In genomic region chr19:3507371-3508120, GRCh38 we compare ENCODE assay signal across 8 cellular contexts. TPM values are rescaled to one million over a fixed set of nuclear protein-coding genes. Genes with fewer than 3 reads are reported as not detected.
DNase-seq lines count a peak whose midpoint lies in the region; ATAC-seq and TF ChIP-seq lines count a peak whose summit lies in the region.

No MANE protein-coding gene starts in this region.

- H3K9me2 ChIP-seq in PC-3 (replicated peaks; ENCODE audit: low read length), result no peaks in the 10 kb centered on the region

- ATAC-seq in PC-3, result no peak
- peak; percentile 46 to 64 (median 58) for ATAC-seq in right lobe of liver
- ATAC-seq in HG02588 (IDR thresholded peaks at IDR 0.05; ENCODE audit: unreplicated experiment), result no peak

- peaks cover 26% of the 10 kb centered on the region for H3K4me1 ChIP-seq in PC-3 (ENCODE audit: insufficient read depth, low read length)
- peaks cover 30% of the 10 kb centered on the region for H3K4me1 ChIP-seq in mammary epithelial cell (ENCODE audit: insufficient read depth, low read length)
- H3K4me1 ChIP-seq in right lobe of liver, result peaks cover 0 to 35% (median 13%) of the 10 kb centered on the region in 4 donors
- H3K4me1 ChIP-seq in stomach smooth muscle (ENCODE audit: control insufficient read depth, insufficient read depth, low read length), result peaks cover 23% of the 10 kb centered on the region

- H3K9ac ChIP-seq in PC-3 (ENCODE audit: low read length) (peak overlapping the region; percentile 92), mammary epithelial cell (ENCODE audit: insufficient read depth, low read length) (peak overlapping the region; percentile 85), stomach smooth muscle (ENCODE audit: low read length in 2 of 2) (peak overlapping the region; percentile 60 to 82)

- H4K20me1 ChIP-seq in PC-3 (ENCODE audit: low read length) (0 out of 2 replicates have a peak, but pooled peaks cover 14% of the 10 kb centered on the region), mammary epithelial cell (ENCODE audit: insufficient read depth, low read length) (no peaks in the 10 kb centered on the region)

- BruUV-seq in PC-3 (replicated peaks; lab: Mats Ljungman, UMichigan) (TSS peak; percentile 56), mammary epithelial cell (replicated peaks; lab: Mats Ljungman, UMichigan) (TSS peak; percentile 20)

- CTCF ChIA-PET in PC-3 (lab: Charles Lee), result no interaction called here
- CTCF ChIA-PET in mammary epithelial cell (lab: Charles Lee; ENCODE audit: low non-redundant PET), result no interaction called here

- H3K36me3 ChIP-seq in PC-3 (ENCODE audit: low read depth, low read length) (no peaks in the 10 kb centered on the region; the same call in 1 of the 2 replicates), mammary epithelial cell (ENCODE audit: insufficient read depth, low read length) (no peaks in the 10 kb centered on the region), right lobe of liver (peaks cover 0 to 3% (median 0%) of the 10 kb centered on the region in 4 donors), stomach smooth muscle (ENCODE audit: control insufficient read depth in 2 of 2, insufficient read depth in 2 of 2, low read length in 2 of 2) (no peaks in the 10 kb centered on the region)

- no peak overlapping the region for H2AFZ ChIP-seq in PC-3 (ENCODE audit: low read length)
- no peak overlapping the region for H2AFZ ChIP-seq in mammary epithelial cell (ENCODE audit: low read depth, low read length)

- dilution Hi-C loops in mammary epithelial cell (cut with HindIII; ENCODE audit: low sequenced_read_pairs), result no loop called here

- H3K27me3 ChIP-seq in PC-3 (ENCODE audit: low read length), result no peaks in the 10 kb centered on the region
- no peaks in the 10 kb centered on the region for H3K27me3 ChIP-seq in mammary epithelial cell (ENCODE audit: insufficient read depth, low read length)
- no peaks in the 10 kb centered on the region for H3K27me3 ChIP-seq in right lobe of liver
- H3K27me3 ChIP-seq in stomach smooth muscle (ENCODE audit: control insufficient read depth in 1 of 2, insufficient read depth in 2 of 2, low read length in 2 of 2), result no peaks in the 10 kb centered on the region

- no peaks in the 10 kb centered on the region for H3F3A ChIP-seq in PC-3 (ENCODE audit: low read length, unreplicated experiment)

- no peak for TF ChIP-seq CTCF in PC-3 (conservative IDR thresholded peaks at IDR 0.05; ENCODE audit: low read depth, low read length)
- no peak for TF ChIP-seq CTCF in mammary epithelial cell (conservative IDR thresholded peaks at IDR 0.05 in 1 of 2, IDR thresholded peaks at IDR 0.05 in 1 of 2; ENCODE audit: extremely low read depth in 1 of 2, insufficient read depth in 1 of 2, low read depth in 1 of 2, low read length in 2 of 2)
- TF ChIP-seq CTCF in right lobe of liver (IDR thresholded peaks at IDR 0.05), result no peak

- H3K4me3 ChIP-seq in PC-3 (ENCODE audit: low read length) (peak overlapping the region; percentile 91), mammary epithelial cell (replicated peaks in 1 of 3; ENCODE audit: insufficient read depth in 1 of 3, low read depth in 2 of 3, low read length in 3 of 3) (peak overlapping the region; percentile 84 to 86 (median 85)), right lobe of liver (peak overlapping the region; percentile 63 to 99 (median 89)), stomach smooth muscle (ENCODE audit: low read length in 2 of 2) (peak overlapping the region; percentile 73 to 97)

- POLR2A ChIA-PET in PC-3 (lab: Charles Lee; ENCODE audit: unreplicated experiment), result no interaction called here

- peak; percentile 52 for DNase-seq in COLO668 (lab: John Stamatoyannopoulos, UW; ENCODE audit: unreplicated experiment)
- DNase-seq in PC-3, result peak; percentile 6
- DNase-seq in mammary epithelial cell, result peak; percentile 37
- DNase-seq in right lobe of liver, result peak in 1 of 3 donors; percentile 81
- no peak for DNase-seq in SKM-1 (lab: John Stamatoyannopoulos, UW; ENCODE audit: unreplicated experiment)
- no peak for DNase-seq in HT-29 (ENCODE audit: low spot score)

- H3K4me2 ChIP-seq in PC-3 (ENCODE audit: low read length) (peak overlapping the region; percentile 81), mammary epithelial cell (ENCODE audit: insufficient read depth, low read depth, low read length) (peak overlapping the region; percentile 99)

- no peak for TF ChIP-seq POLR2A in right lobe of liver (IDR thresholded peaks at IDR 0.05)

- in situ Hi-C loops in mammary epithelial cell (cut with MboI; ENCODE audit: low sequenced_read_pairs in 2 of 2), result no loop called here

- intact Hi-C loops in PC-3 (cut with micrococcal nuclease), result no loop called here
- intact Hi-C loops in mammary epithelial cell (cut with micrococcal nuclease), result no loop called here
- intact Hi-C loops in right lobe of liver (cut with DNase I), result no loop called here

- H3K9me3 ChIP-seq in PC-3 (ENCODE audit: low read length) (no peaks in the 10 kb centered on the region), mammary epithelial cell (replicated peaks; ENCODE audit: insufficient read depth, low read length) (no peaks in the 10 kb centered on the region), right lobe of liver (no peaks in the 10 kb centered on the region), stomach smooth muscle (ENCODE audit: control insufficient read depth in 2 of 2, low read length in 2 of 2) (no peaks in the 10 kb centered on the region)

- WGBS in mammary epithelial cell (ENCODE audit: low coverage, missing lambda C conversion rate), result 10% methylated on average over 22 of the region's 31 CpGs
- 16% methylated on average over 21 of the region's 31 CpGs for WGBS in right lobe of liver (ENCODE audit: insufficient coverage, low coverage, low lambda C conversion rate, missing lambda C conversion rate)

- H3K79me2 ChIP-seq in PC-3 (ENCODE audit: low read length), result peaks cover 63% of the 10 kb centered on the region
- peaks cover 63% of the 10 kb centered on the region for H3K79me2 ChIP-seq in mammary epithelial cell (ENCODE audit: insufficient read depth, low read length)

- H3K27ac ChIP-seq in PC-3 (ENCODE audit: low read length), result peak overlapping the region; percentile 0; the same call in 1 of the 2 replicates
- peak overlapping the region; percentile 78 for H3K27ac ChIP-seq in mammary epithelial cell (ENCODE audit: insufficient read depth, low read depth, low read length)
- H3K27ac ChIP-seq in right lobe of liver, result peak overlapping the region; percentile 86 to 92 (median 87)
- no peak overlapping the region for H3K27ac ChIP-seq in stomach smooth muscle (ENCODE audit: low read length)

RNA-seq across cellular contexts. Expression of gene FZR1, which starts 1.4 kb away (rescaled TPM):
- total RNA-seq in PC-3 (2014; rRNA removed) (53.6 and 77.9 TPM in 2 replicates), mammary epithelial cell (10 to 100 TPM; 49.8 to 55.0 TPM), right lobe of liver (10 to 100 TPM; 18.7 to 34.1 (median 23.8) TPM)
- 35.3 TPM for polyA plus RNA-seq in mammary epithelial cell
- 46.5 TPM for polyA minus RNA-seq in mammary epithelial cell
- 49.8 and 62.5 TPM in 2 replicates for total RNA-seq in HT-29 (2014; rRNA removed; shearing (Covaris generic))

RNA-seq across cellular contexts. Expression of gene DOHH, which starts 7.1 kb away (rescaled TPM):
- 51.4 and 58.3 TPM in 2 replicates for total RNA-seq in PC-3 (2014; rRNA removed)
- total RNA-seq in mammary epithelial cell, result 10 to 100 TPM; 11.7 to 14.7 TPM
- 11.0 TPM for polyA plus RNA-seq in mammary epithelial cell
- polyA minus RNA-seq in mammary epithelial cell, result 3.4 TPM
- 10 to 100 TPM in 1 of 6 experiments, 1 to 10 TPM in 5; 3.7 to 16.7 (median 4.9) TPM for total RNA-seq in right lobe of liver
- total RNA-seq in HT-29 (2014; rRNA removed; shearing (Covaris generic)), result 46.8 and 52.8 TPM in 2 replicates

RNA-seq across cellular contexts. Expression of gene SMIM44, which starts 24.3 kb away (rescaled TPM):
- total RNA-seq in PC-3 (2014; rRNA removed) (not detected in 2 replicates), mammary epithelial cell (1 to 10 TPM in 1 of 2 donors, not detected in 1; 2.7 TPM), right lobe of liver (not detected)
- not detected for polyA plus RNA-seq in mammary epithelial cell
- not detected for polyA minus RNA-seq in mammary epithelial cell
- total RNA-seq in HT-29 (2014; rRNA removed; shearing (Covaris generic)), result 0.60 and 1.4 TPM in 2 replicates

RNA-seq across cellular contexts. Expression of gene SMIM24, which starts 27.2 kb away (rescaled TPM):
- total RNA-seq in PC-3 (2014; rRNA removed) (0.36 and 0.69 TPM in 2 replicates), mammary epithelial cell (1 to 10 TPM in 1 of 2 donors, not detected in 1; 2.7 TPM), right lobe of liver (10 to 100 TPM in 1 of 6 experiments, 1 to 10 TPM in 4, not detected in 1; 2.1 to 38.1 (median 6.6) TPM)
- polyA plus RNA-seq in mammary epithelial cell, result 0.90 TPM
- polyA minus RNA-seq in mammary epithelial cell, result not detected
- total RNA-seq in HT-29 (2014; rRNA removed; shearing (Covaris generic)), result 0.58 and 2.5 TPM in 2 replicates

RNA-seq across cellular contexts. Expression of gene TEKTIP1, which starts 31.4 kb away (rescaled TPM):
- total RNA-seq in PC-3 (2014; rRNA removed), result not detected in 2 replicates
- 1 to 10 TPM in 1 of 2 donors, not detected in 1; 1.9 TPM for total RNA-seq in mammary epithelial cell
- not detected for polyA plus RNA-seq in mammary epithelial cell
- not detected for polyA minus RNA-seq in mammary epithelial cell
- 1 to 10 TPM in 3 of 6 experiments, not detected in 3; 1.1 to 1.6 (median 1.3) TPM for total RNA-seq in right lobe of liver
- not detected in 2 replicates for total RNA-seq in HT-29 (2014; rRNA removed; shearing (Covaris generic))

Comparison
In these comparisons a context has a peak if more than half of its experiments do, and no peak if none do; other contexts are left out.
1. DNase-seq: peak in COLO668 (single experiment), PC-3 (single experiment) and mammary epithelial cell (single experiment); none in SKM-1 (single experiment) and HT-29 (single experiment).
2. ATAC-seq: peak in right lobe of liver (4 of 4); none in PC-3 (single experiment) and HG02588 (single experiment).
3. Peak in every context shown above with its lines, with median percentiles within 50 percentile points of each other: H3K4me3 ChIP-seq and H3K9ac ChIP-seq.